ENCODE assay signal across 10 cellular contexts in the genomic region with DNA sequence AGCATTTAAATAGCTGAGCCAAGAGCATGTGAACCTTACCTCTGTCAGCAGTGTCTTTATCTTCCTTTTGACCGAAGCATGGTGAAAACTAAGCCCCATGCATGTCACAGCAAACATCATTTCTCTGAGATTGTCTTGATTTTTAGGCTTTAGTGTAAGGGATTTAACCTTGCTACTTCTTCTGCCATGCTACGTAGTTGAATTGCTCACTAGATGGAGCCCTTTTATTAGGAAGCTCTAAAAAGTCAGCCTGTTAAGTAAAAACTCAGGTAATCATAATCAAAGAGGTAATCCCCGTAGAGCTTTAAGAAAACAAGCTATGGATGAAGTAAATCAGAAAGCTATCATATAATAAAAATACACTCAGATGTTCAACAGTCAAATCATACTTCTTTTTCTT.
A peak's percentile ranks its signal among the peaks of the same experiment; 100 is the strongest.
DNase-seq lines count a peak whose midpoint lies in the region; ATAC-seq, FAIRE-seq and TF ChIP-seq lines count a peak whose summit lies in the region.
"Had no signal": no experiment of that assay in that cellular context is flagged by ENCODE, and none has a peak within 500 bp of the region (broad histone marks: within the 10 kb centered on the region; RNA-seq: fewer than 3 reads in every experiment).

No MANE protein-coding gene starts in this region.

- no peak for DNase-seq in heart left ventricle
- no peak for DNase-seq in right atrium auricular region (ENCODE audit: low spot score)
- DNase-seq in SK-MEL-5 (ENCODE audit: low read depth, low spot score): peak; percentile 40
- DNase-seq in foreskin fibroblast: peak in 1 of 2 donors; percentile 15
- DNase-seq in vagina (ENCODE audit: extremely low spot score in 2 of 2): no peak
- DNase-seq in activated CD4-positive, alpha-beta T cell treated with anti-CD3 and anti-CD28 coated beads for 48 hours: no peak
- no peak for DNase-seq in H54 (ENCODE audit: insufficient read length, low spot score)
- DNase-seq: activated CD8-positive, alpha-beta memory T cell treated with anti-CD3 and anti-CD28 coated beads for 24 hours; NCI-H526 treated with DMSO at 0.1 percent for 48 hours had no signal

- peaks cover 0 to 48% (median 14%) of the 10 kb centered on the region in 9 donors for H3K36me3 ChIP-seq in heart left ventricle
- peaks cover 8% of the 10 kb centered on the region for H3K36me3 ChIP-seq in right atrium auricular region
- peaks cover 0 to 8% of the 10 kb centered on the region in 2 donors for H3K36me3 ChIP-seq in vagina

- in situ Hi-C loops in SK-MEL-5 (cut with HindIII; ENCODE audit: low pct_unique_long_range_greater_than_20kb, low sequenced_read_pairs): no loop called here

- TF ChIP-seq POLR2A in heart left ventricle (IDR thresholded peaks at IDR 0.05) (no peak), vagina (IDR thresholded peaks at IDR 0.05) (no peak), H54 (IDR thresholded peaks at IDR 0.05; ENCODE audit: low read depth, low read length) (no peak)

- ATAC-seq in heart left ventricle (no peak), HG03457 (IDR thresholded peaks at IDR 0.05; ENCODE audit: unreplicated experiment) (no peak)

- intact Hi-C loops in heart left ventricle (cut with DNase I) (loop anchor here (5.0 to 10.0 kb wide), 6 partner anchors 147 to 865 kb away; partner anchors contain the start of gene PGR (in 1 of the 10)), vagina (cut with DNase I) (no loop called here)

- no peak for FAIRE-seq in H54 (lab: Jason Lieb, UNC)

- 59 to 66% (median 64%) methylated on average over 3 of the region's 3 CpGs for WGBS in heart left ventricle, 4 donors

- H3K27ac ChIP-seq in heart left ventricle (no peak overlapping the region), right atrium auricular region (no peak overlapping the region), vagina (no peak overlapping the region)

- H3K4me1 ChIP-seq in heart left ventricle (no peaks in the 10 kb centered on the region), right atrium auricular region (no peaks in the 10 kb centered on the region), vagina (no peaks in the 10 kb centered on the region)

- TF ChIP-seq CTCF in heart left ventricle (IDR thresholded peaks at IDR 0.05) (peak in 11 of 12 donors; percentile 18 to 67 (median 49)), right atrium auricular region (IDR thresholded peaks at IDR 0.05) (peak in 1 of 2 donors; percentile 63), foreskin fibroblast (IDR thresholded peaks at IDR 0.05; ENCODE audit: low read depth, low read length) (peak; percentile 35), vagina (IDR thresholded peaks at IDR 0.05) (peak in 2 of 3 experiments; percentile 22 to 34)

- no peaks in the 10 kb centered on the region for H3K9me3 ChIP-seq in heart left ventricle
- no peaks in the 10 kb centered on the region for H3K9me3 ChIP-seq in right atrium auricular region
- no peaks in the 10 kb centered on the region for H3K9me3 ChIP-seq in vagina

- H3K27me3 ChIP-seq in heart left ventricle (no peaks in the 10 kb centered on the region), right atrium auricular region (no peaks in the 10 kb centered on the region), vagina (no peaks in the 10 kb centered on the region)

- H3K4me3 ChIP-seq in heart left ventricle (no peak overlapping the region), right atrium auricular region (no peak overlapping the region), foreskin fibroblast (ENCODE audit: low read depth in 1 of 2, low read length in 2 of 2) (no peak overlapping the region), vagina (no peak overlapping the region)
